ENCODE assay signal across 21 cellular contexts in the genomic region with DNA sequence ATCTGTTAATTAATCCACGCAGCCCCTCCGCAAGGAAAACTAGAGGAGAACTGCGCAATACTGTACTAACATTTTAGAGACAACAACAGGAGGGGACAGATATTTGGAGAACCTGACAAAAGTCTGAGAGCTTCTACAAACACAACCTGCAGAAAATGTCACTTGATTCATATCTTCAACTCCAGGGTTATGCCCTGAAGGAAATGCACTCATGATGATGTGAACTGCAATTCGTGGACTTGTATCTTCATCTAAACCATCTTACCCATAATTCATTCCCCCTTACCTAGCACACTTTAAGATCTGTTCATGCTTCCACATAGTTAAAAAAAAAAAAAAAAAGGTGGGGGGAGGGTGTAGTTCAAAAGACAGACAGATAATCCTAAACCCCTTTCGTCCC.
"Had no signal": no experiment of that assay in that cellular context is flagged by ENCODE, and none has a peak within 500 bp of the region (broad histone marks: within the 10 kb centered on the region; RNA-seq: fewer than 3 reads in every experiment).

No MANE protein-coding gene starts in this region.

- H3K4me3 Mint-ChIP-seq: immature natural killer cell; natural killer cell; neural crest cell; stimulated activated effector memory CD8-positive, alpha-beta T cell treated with anti-CD3 and anti-CD28 coated beads, Interleukin-12 subunit alpha, Interleukin-12 subunit beta, amount 100 ng/mL, for 72 hours had no signal

- ATAC-seq: gastroesophageal sphincter; mucosa of descending colon; natural killer cell; right cardiac atrium; stimulated activated effector memory CD8-positive, alpha-beta T cell treated with anti-CD3 and anti-CD28 coated beads, Interleukin-12 subunit alpha, Interleukin-12 subunit beta, amount 100 ng/mL, for 72 hours; stimulated activated naive CD8-positive, alpha-beta T cell treated with anti-CD3 and anti-CD28 coated beads, Interleukin-15, Interleukin-2, amounts not matched to agents 100 U/mL and 50 U/mL, for 24 hours had no signal

- H3K27ac ChIP-seq: colonic mucosa, esophagus squamous epithelium, gastroesophageal sphincter, left ventricle myocardium inferior, tibial nerve had no signal

- DNase-seq: cerebellar nuclear complex; colonic mucosa; dermis blood vessel endothelial cell; esophagus squamous epithelium; foreskin fibroblast; glutamatergic neuron; immature natural killer cell; left cardiac atrium; left ventricle myocardium inferior; mucosa of descending colon; natural killer cell; posterior cingulate gyrus; right cardiac atrium; stimulated activated CD4-positive, alpha-beta T cell treated with anti-CD3 and anti-CD28 coated beads, Interleukin-2, amount 100 ng/mL, for 48 hours; stimulated activated CD8-positive, alpha-beta memory T cell treated with anti-CD3 and anti-CD28 coated beads, Interleukin-4, amount 100 ng/mL, for 48 hours; stimulated activated naive CD8-positive, alpha-beta T cell treated with anti-CD3 and anti-CD28 coated beads, Interleukin-15, Interleukin-2, amounts not matched to agents 100 U/mL and 50 U/mL, for 24 hours; testis had no signal

- H3K27ac Mint-ChIP-seq: immature natural killer cell; natural killer cell; stimulated activated effector memory CD8-positive, alpha-beta T cell treated with anti-CD3 and anti-CD28 coated beads, Interleukin-12 subunit alpha, Interleukin-12 subunit beta, amount 100 ng/mL, for 72 hours had no signal

- H3K9me3 Mint-ChIP-seq: natural killer cell had no signal

- H3K4me1 Mint-ChIP-seq: natural killer cell had no signal

- H3K36me3 Mint-ChIP-seq: immature natural killer cell; natural killer cell; stimulated activated effector memory CD8-positive, alpha-beta T cell treated with anti-CD3 and anti-CD28 coated beads, Interleukin-12 subunit alpha, Interleukin-12 subunit beta, amount 100 ng/mL, for 72 hours had no signal
